Comparison of ENCODE assay signal across 30 cellular contexts in the genomic region with DNA sequence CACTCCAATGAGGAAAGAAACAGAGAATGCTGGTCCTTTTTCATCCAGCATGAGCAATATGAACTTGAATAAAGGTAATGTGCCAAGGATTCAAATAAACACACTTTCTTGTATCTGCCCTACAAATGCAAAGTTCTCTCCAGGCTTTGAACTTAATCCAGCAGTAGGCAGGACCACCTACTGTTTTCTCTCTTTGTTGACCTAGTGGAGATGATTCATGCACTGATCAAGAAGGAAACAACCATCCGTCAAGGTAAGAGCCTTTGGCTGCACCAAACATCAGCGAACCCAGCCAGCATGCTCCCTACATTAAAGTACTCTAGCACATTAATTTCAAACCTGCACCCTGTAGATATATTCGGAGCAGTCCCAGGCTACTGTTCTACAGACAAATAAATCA.
"Had no signal": no experiment of that assay in that cellular context is flagged by ENCODE, and none has a peak within 500 bp of the region (broad histone marks: within the 10 kb centered on the region; RNA-seq: fewer than 3 reads in every experiment).

No MANE protein-coding gene starts in this region.

- H3K4me2 ChIP-seq: neural progenitor cell had no signal

- ATAC-seq: activated CD4-positive, alpha-beta T cell treated with anti-CD3 and anti-CD28 coated beads for 36 hours; activated CD8-positive, alpha-beta memory T cell treated with anti-CD3 and anti-CD28 coated beads, Interleukin-2, amount 10 ng/mL, durations not matched to agents 7 days and 5 days; activated CD8-positive, alpha-beta T cell treated with anti-CD3 and anti-CD28 coated beads, Interleukin-2, amount 10 ng/mL, durations not matched to agents 7 days and 5 days; activated naive CD4-positive, alpha-beta T cell treated with anti-CD3 and anti-CD28 coated beads, Interleukin-2, amount 50 U/mL, for 72 hours; body of pancreas; foreskin keratinocyte; heart left ventricle; left lung; lower lobe of right lung; natural killer cell; right cardiac atrium; stimulated activated naive B cell treated with anti-CD40 and anti-IgM and Interleukin-4, amounts not matched to agents 10 μg/mL and 1 μg/mL and 100 μg/mL, for 72 hours had no signal

- H3K9me3 Mint-ChIP-seq: activated naive CD4-positive, alpha-beta T cell treated with anti-CD3 and anti-CD28 coated beads, Interleukin-2, amount 50 U/mL, for 72 hours; neural progenitor cell; stimulated activated naive B cell treated with anti-CD40 and anti-IgM and Interleukin-4, amounts not matched to agents 10 μg/mL and 1 μg/mL and 100 μg/mL, for 72 hours had no signal

- H3K27me3 ChIP-seq: body of pancreas, esophagus muscularis mucosa, foreskin keratinocyte, heart left ventricle, left lung, neural progenitor cell, stomach, thyroid gland, upper lobe of left lung, vagina had no signal

- H3K36me3 Mint-ChIP-seq: activated CD8-positive, alpha-beta memory T cell treated with anti-CD3 and anti-CD28 coated beads, Interleukin-2, amount 10 ng/mL, durations not matched to agents 7 days and 5 days; activated naive CD4-positive, alpha-beta T cell treated with anti-CD3 and anti-CD28 coated beads, Interleukin-2, amount 50 U/mL, for 72 hours; natural killer cell; neural progenitor cell; stimulated activated naive B cell treated with anti-CD40 and anti-IgM and Interleukin-4, amounts not matched to agents 10 μg/mL and 1 μg/mL and 100 μg/mL, for 72 hours had no signal

- H3K4me1 Mint-ChIP-seq: activated CD4-positive, alpha-beta T cell treated with anti-CD3 and anti-CD28 coated beads for 36 hours; activated CD8-positive, alpha-beta memory T cell treated with anti-CD3 and anti-CD28 coated beads, Interleukin-2, amount 10 ng/mL, durations not matched to agents 7 days and 5 days; natural killer cell; stimulated activated naive B cell treated with anti-CD40 and anti-IgM and Interleukin-4, amounts not matched to agents 10 μg/mL and 1 μg/mL and 100 μg/mL, for 72 hours had no signal

- H3K4me1 ChIP-seq: body of pancreas, esophagus muscularis mucosa, heart left ventricle, left lung, lower lobe of right lung, neural progenitor cell, stomach, thyroid gland, upper lobe of left lung, vagina had no signal

- H3K27me3 Mint-ChIP-seq: activated CD4-positive, alpha-beta T cell treated with anti-CD3 and anti-CD28 coated beads for 36 hours; activated CD8-positive, alpha-beta memory T cell treated with anti-CD3 and anti-CD28 coated beads, Interleukin-2, amount 10 ng/mL, durations not matched to agents 7 days and 5 days; stimulated activated naive B cell treated with anti-CD40 and anti-IgM and Interleukin-4, amounts not matched to agents 10 μg/mL and 1 μg/mL and 100 μg/mL, for 72 hours had no signal

- H3K4me3 ChIP-seq: body of pancreas, esophagus muscularis mucosa, heart left ventricle, left lung, lower lobe of right lung, neural progenitor cell, stomach, thyroid gland, upper lobe of left lung, vagina had no signal

- H3K27ac ChIP-seq: body of pancreas, esophagus muscularis mucosa, foreskin keratinocyte, heart left ventricle, left lung, lower lobe of right lung, neural progenitor cell, stomach, thyroid gland, upper lobe of left lung, vagina had no signal

- H3K36me3 ChIP-seq: esophagus muscularis mucosa, heart left ventricle, left lung, lower lobe of right lung, neural progenitor cell, stomach, thyroid gland, upper lobe of left lung, vagina had no signal

- H3K4me3 Mint-ChIP-seq: activated CD4-positive, alpha-beta T cell treated with anti-CD3 and anti-CD28 coated beads for 36 hours; activated CD8-positive, alpha-beta memory T cell treated with anti-CD3 and anti-CD28 coated beads, Interleukin-2, amount 10 ng/mL, durations not matched to agents 7 days and 5 days; activated CD8-positive, alpha-beta T cell treated with anti-CD3 and anti-CD28 coated beads, Interleukin-2, amount 10 ng/mL, durations not matched to agents 7 days and 5 days; natural killer cell; neural progenitor cell; stimulated activated naive B cell treated with anti-CD40 and anti-IgM and Interleukin-4, amounts not matched to agents 10 μg/mL and 1 μg/mL and 100 μg/mL, for 72 hours had no signal

- H3K9ac ChIP-seq: neural progenitor cell had no signal

- DNase-seq: activated CD4-positive, alpha-beta T cell treated with anti-CD3 and anti-CD28 coated beads for 36 hours; activated CD4-positive, CD25-positive, alpha-beta regulatory T cell; activated CD8-positive, alpha-beta memory T cell treated with anti-CD3 and anti-CD28 coated beads, Interleukin-2, amount 10 ng/mL, durations not matched to agents 7 days and 5 days; activated CD8-positive, alpha-beta T cell treated with anti-CD3 and anti-CD28 coated beads, Interleukin-2, amount 10 ng/mL, durations not matched to agents 7 days and 5 days; activated naive CD4-positive, alpha-beta T cell; activated T-cell treated with anti-CD3 and anti-CD28 coated beads, Interleukin-2, amount 50 U/mL, for 48 hours; anterior cingulate cortex; body of pancreas; dermis blood vessel endothelial cell; effector CD4-positive, alpha-beta T cell; foreskin keratinocyte; heart left ventricle; hypothalamus; left lung; lower lobe of right lung; mesenchymal stem cell; natural killer cell; posterior cingulate gyrus; right cardiac atrium; stimulated activated CD4-positive, alpha-beta T cell treated with anti-CD3 and anti-CD28 coated beads, Interleukin-15, amount 100 ng/mL, for 24 hours; stimulated activated CD4-positive, alpha-beta T cell treated with anti-CD3 and anti-CD28 coated beads, Interleukin-2, amount 100 ng/mL, for 24 hours; stimulated activated naive B cell treated with anti-CD40 and anti-IgM and Interleukin-4, amounts not matched to agents 10 μg/mL and 1 μg/mL and 100 μg/mL, for 72 hours; stomach; thyroid gland; upper lobe of left lung had no signal

- H3K27ac Mint-ChIP-seq: activated CD4-positive, alpha-beta T cell treated with anti-CD3 and anti-CD28 coated beads for 36 hours; activated CD8-positive, alpha-beta memory T cell treated with anti-CD3 and anti-CD28 coated beads, Interleukin-2, amount 10 ng/mL, durations not matched to agents 7 days and 5 days; activated CD8-positive, alpha-beta T cell treated with anti-CD3 and anti-CD28 coated beads, Interleukin-2, amount 10 ng/mL, durations not matched to agents 7 days and 5 days; activated naive CD4-positive, alpha-beta T cell treated with anti-CD3 and anti-CD28 coated beads, Interleukin-2, amount 50 U/mL, for 72 hours; activated T-helper 2 cell treated with anti-CD3 and anti-CD28 coated beads, Interferon-gamma antibody, Interleukin-2, Interleukin-4, amounts not matched to agents 10 μg/mL and 5 μg/mL and 100 μg/mL, durations not matched to agents 14 hours and 24 hours and 36 hours; natural killer cell; neural progenitor cell; stimulated activated naive B cell treated with anti-CD40 and anti-IgM and Interleukin-4, amounts not matched to agents 10 μg/mL and 1 μg/mL and 100 μg/mL, for 72 hours had no signal
